8 cellular contexts compared by ENCODE assay signal in the genomic region with DNA sequence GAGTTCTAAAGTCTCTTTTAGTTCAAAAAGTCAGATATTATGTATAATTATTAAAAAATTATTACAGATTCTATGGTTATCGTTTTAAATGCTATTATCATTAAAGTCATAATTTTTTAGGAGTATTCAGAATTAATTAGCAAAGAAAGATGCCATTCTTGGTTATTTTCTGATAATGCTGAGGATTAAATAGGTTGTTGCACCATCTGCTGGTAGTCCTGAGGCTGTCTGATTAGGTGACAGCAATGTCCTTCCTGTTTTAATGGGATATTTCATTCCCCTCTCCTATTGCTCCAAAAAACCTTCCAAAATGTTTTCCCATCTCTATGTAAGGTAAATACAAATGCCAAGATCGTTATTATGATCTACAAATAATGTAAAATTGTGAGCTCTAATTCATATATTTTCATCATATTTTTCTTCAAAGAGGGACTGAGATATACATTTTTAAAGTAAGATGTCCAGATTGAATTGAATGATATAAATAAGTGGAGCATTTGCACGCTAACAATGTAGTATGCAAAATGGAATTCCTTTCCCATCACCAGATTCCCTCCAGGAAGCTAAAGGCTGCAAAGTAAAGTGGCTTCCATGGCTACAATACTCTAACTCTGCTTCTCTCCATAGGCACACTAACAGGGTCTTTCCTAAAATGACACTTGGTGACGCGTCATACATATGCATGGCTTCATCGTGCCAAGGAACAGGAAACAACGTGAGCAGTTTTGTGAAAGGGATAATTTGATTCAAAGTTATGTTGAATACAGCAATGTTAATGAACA. TPM values are rescaled to one million over a fixed set of nuclear protein-coding genes. Genes with fewer than 3 reads are reported as not detected.
DNase-seq lines count a peak whose midpoint lies in the region; ATAC-seq, FAIRE-seq and TF ChIP-seq lines count a peak whose summit lies in the region.

No MANE protein-coding gene starts in this region.

- TF ChIP-seq POLR2A in breast epithelium (IDR thresholded peaks at IDR 0.05) = no peak
- no peak for TF ChIP-seq POLR2A in GM12892 (IDR thresholded peaks at IDR 0.05; ENCODE audit: low read depth, low read length)

- intact Hi-C loops in breast epithelium (cut with DNase I; ENCODE audit: low total_unique reads) (loop anchor here (10.0 kb wide), 1 partner anchor 112 kb away; no protein-coding TSS in a partner anchor), left colon (cut with DNase I, micrococcal nuclease) (loop anchor here in 1 of 2 donors (10.0 kb wide), 3 partner anchors 982 to 1572 kb away; partner anchors contain the start of gene KLF6)

- no peaks in the 10 kb centered on the region for H3K36me3 ChIP-seq in breast epithelium

- no peaks in the 10 kb centered on the region for H3K4me1 ChIP-seq in breast epithelium

- no peak overlapping the region for H3K27ac ChIP-seq in breast epithelium

- TF ChIP-seq CTCF in breast epithelium (IDR thresholded peaks at IDR 0.05) = peak; percentile 24 to 74 (median 71)

- no peaks in the 10 kb centered on the region for H3K27me3 ChIP-seq in breast epithelium

- peak; percentile 32 for DNase-seq in Caki2 (ENCODE audit: low read depth)
- peak; percentile 13 for DNase-seq in KBM-7
- no peak for DNase-seq in breast epithelium (ENCODE audit: low spot score in 2 of 2)
- DNase-seq in left colon = peak in 1 of 2 donors; percentile 6
- no peak for DNase-seq in NCI-H226
- DNase-seq in hepatic stellate cell (ENCODE audit: low spot score) = no peak
- no peak for DNase-seq in GM12892 (ENCODE audit: insufficient read length)

- H3K9me3 ChIP-seq in breast epithelium = no peaks in the 10 kb centered on the region

- in situ Hi-C loops in Caki2 (cut with HindIII; ENCODE audit: low pct_unique_long_range_greater_than_20kb, low sequenced_read_pairs) = loop anchor here (5.0 kb wide), 1 partner anchor 90 kb away; no protein-coding TSS in a partner anchor
- in situ Hi-C loops in KBM-7 (cut with MboI; ENCODE audit: low pct_unique_long_range_greater_than_20kb, low sequenced_read_pairs) = loop anchor here (25.0 kb wide), 1 partner anchor 1530 kb away; no protein-coding TSS in a partner anchor

- ATAC-seq in left colon (peak; percentile 66), HG03139 (IDR thresholded peaks at IDR 0.05; ENCODE audit: unreplicated experiment) (no peak)

- FAIRE-seq in GM12892 (lab: Jason Lieb, UNC) = no peak

- no peak overlapping the region for H3K4me3 ChIP-seq in breast epithelium

RNA-seq across cellular contexts. Expression of gene AKR1E2, which starts 58.8 kb away (rescaled TPM):
- total RNA-seq in Caki2 (2014; rRNA removed; shearing (Covaris generic); ENCODE audit: low replicate concordance) = 74.3 and 112 TPM in 2 replicates
- 10 to 100 TPM; 12.1 to 21.1 (median 15.5) TPM for total RNA-seq in breast epithelium
- 1 to 10 TPM; 4.8 to 5.7 TPM for total RNA-seq in left colon
- not detected for polyA plus RNA-seq in GM12892 (2012; ENCODE audit: missing spikeins)

Comparison
In these comparisons a context has a peak if more than half of its experiments do, and no peak if none do; other contexts are left out.
1. DNase-seq: peak in Caki2 (single experiment) and KBM-7 (single experiment); none in breast epithelium (0 of 2), NCI-H226 (single experiment), hepatic stellate cell (single experiment) and GM12892 (single experiment).